Comparison of ENCODE assay signal across 15 cellular contexts in genomic region chr1:199573047-199573446, GRCh38.
"Had no signal": no experiment of that assay in that cellular context is flagged by ENCODE, and none has a peak within 500 bp of the region (broad histone marks: within the 10 kb centered on the region; RNA-seq: fewer than 3 reads in every experiment).

No MANE protein-coding gene starts in this region.

- H3K27ac ChIP-seq: cardiac muscle cell, esophagus muscularis mucosa, lower lobe of right lung, testis, upper lobe of right lung, WERI-Rb-1 had no signal

- H3K9me3 ChIP-seq: esophagus muscularis mucosa, lower lobe of right lung, testis, upper lobe of right lung had no signal

- H3K4me3 ChIP-seq: cardiac muscle cell, esophagus muscularis mucosa, lower lobe of right lung, testis, upper lobe of right lung had no signal

- H3K4me1 ChIP-seq: esophagus muscularis mucosa, lower lobe of right lung, testis, upper lobe of right lung had no signal

- ATAC-seq: lower lobe of right lung; sciatic nerve; stimulated activated naive CD8-positive, alpha-beta T cell treated with anti-CD3 and anti-CD28 coated beads, Interleukin-15, amount 100 ng/mL, for 72 hours; upper lobe of right lung had no signal

- H3K36me3 ChIP-seq: cardiac muscle cell, esophagus muscularis mucosa, lower lobe of right lung, upper lobe of right lung, WERI-Rb-1 had no signal

- H3K27me3 ChIP-seq: cardiac muscle cell, esophagus muscularis mucosa, testis, upper lobe of right lung had no signal

- DNase-seq: activated CD4-positive, alpha-beta memory T cell treated with anti-CD3 and anti-CD28 coated beads, Interleukin-2, amount 10 ng/mL, durations not matched to agents 7 days and 5 days; activated CD4-positive, alpha-beta T cell treated with anti-CD3 and anti-CD28 coated beads for 4 hours; activated naive CD4-positive, alpha-beta T cell treated with anti-CD3 and anti-CD28 coated beads, Interleukin-2, amount 10 ng/mL, durations not matched to agents 7 days and 5 days; activated T-cell treated with anti-CD3 and anti-CD28 coated beads, Interleukin-2, amount 50 U/mL, for 24 hours; glutamatergic neuron; kidney glomerular epithelial cell; lower lobe of right lung; stimulated activated naive CD8-positive, alpha-beta T cell treated with anti-CD3 and anti-CD28 coated beads, Interleukin-15, amount 100 ng/mL, for 72 hours; T-helper 1 cell; testis; upper lobe of right lung; WERI-Rb-1 had no signal
